Comparison of ENCODE assay signal across 25 cellular contexts in the genomic region with DNA sequence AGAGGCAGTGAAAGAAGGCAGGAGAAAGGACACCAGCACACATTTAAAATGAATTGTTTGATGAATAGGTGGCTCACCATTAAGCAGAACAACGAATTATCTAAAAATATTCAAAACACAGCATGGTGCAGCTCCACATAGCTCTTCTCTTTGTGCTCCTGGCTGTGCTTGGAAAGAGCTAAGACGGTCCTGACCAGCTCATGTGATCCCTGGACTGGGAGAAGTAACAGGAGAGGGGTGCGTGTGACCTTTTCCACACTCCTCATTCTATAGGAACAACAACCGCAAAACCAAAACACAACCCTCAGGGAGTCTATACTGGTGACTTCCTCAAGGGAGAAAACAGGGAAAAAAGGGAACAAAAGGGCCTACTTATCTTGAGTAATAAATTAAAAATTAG.
"Had no signal": no experiment of that assay in that cellular context is flagged by ENCODE, and none has a peak within 500 bp of the region (broad histone marks: within the 10 kb centered on the region; RNA-seq: fewer than 3 reads in every experiment).

No MANE protein-coding gene starts in this region.

- H3K27ac Mint-ChIP-seq: activated CD8-positive, alpha-beta T cell treated with anti-CD3 and anti-CD28 coated beads for 36 hours; activated naive CD4-positive, alpha-beta T cell treated with anti-CD3 and anti-CD28 coated beads, Interleukin-2, amount 50 U/mL, for 24 hours; activated naive CD8-positive, alpha-beta T cell treated with anti-CD3 and anti-CD28 coated beads, Interleukin-2, amount 50 U/mL, for 24 hours; activated T-helper 2 cell treated with anti-CD3 and anti-CD28 coated beads, Interferon-gamma antibody, Interleukin-2, Interleukin-4, amounts not matched to agents 10 μg/mL and 5 μg/mL and 100 μg/mL, durations not matched to agents 14 hours and 24 hours and 36 hours; dendritic cell treated with granulocyte-macrophage colony-stimulating factor and Interleukin-4, amounts not matched to agents 40 ng/mL and 50 ng/mL, for 4 days; natural killer cell treated with Interleukin-12 subunit alpha and Interleukin-12 subunit beta and Interleukin-15 and Interleukin-18, amount 100 ng/mL, for 72 hours had no signal

- DNase-seq: activated CD4-positive, alpha-beta T cell treated with anti-CD3 and anti-CD28 coated beads for 1 hour; activated CD4-positive, alpha-beta T cell treated with anti-CD3 and anti-CD28 coated beads, Interleukin-2, amount 50 U/mL, for 1 hour; activated CD8-positive, alpha-beta T cell treated with anti-CD3 and anti-CD28 coated beads for 36 hours; activated naive CD8-positive, alpha-beta T cell treated with anti-CD3 and anti-CD28 coated beads, Interleukin-2, amount 50 U/mL, for 24 hours; activated T-cell treated with anti-CD3 and anti-CD28 coated beads, Interleukin-2, amount 50 U/mL, for 48 hours; amygdala; central memory CD4-positive, alpha-beta T cell; foreskin keratinocyte; heart right ventricle; kidney glomerular epithelial cell; left lung; mucosa of descending colon; occipital lobe; spleen; stimulated activated naive CD4-positive, alpha-beta T cell; T-helper 9 cell had no signal

- H3K9me3 ChIP-seq: breast epithelium, esophagus muscularis mucosa, heart right ventricle, left lung, mucosa of descending colon, right atrium auricular region, spleen, tibial nerve had no signal

- H3K9me3 Mint-ChIP-seq: activated CD8-positive, alpha-beta T cell treated with anti-CD3 and anti-CD28 coated beads for 36 hours; activated naive CD4-positive, alpha-beta T cell treated with anti-CD3 and anti-CD28 coated beads, Interleukin-2, amount 50 U/mL, for 24 hours; activated naive CD8-positive, alpha-beta T cell treated with anti-CD3 and anti-CD28 coated beads, Interleukin-2, amount 50 U/mL, for 24 hours; activated T-helper 2 cell treated with anti-CD3 and anti-CD28 coated beads, Interferon-gamma antibody, Interleukin-2, Interleukin-4, amounts not matched to agents 10 μg/mL and 5 μg/mL and 100 μg/mL, durations not matched to agents 14 hours and 24 hours and 36 hours; natural killer cell treated with Interleukin-12 subunit alpha and Interleukin-12 subunit beta and Interleukin-15 and Interleukin-18, amount 100 ng/mL, for 72 hours had no signal

- H3K4me1 ChIP-seq: breast epithelium, esophagus muscularis mucosa, foreskin keratinocyte, heart right ventricle, left lung, right atrium auricular region, spleen, tibial nerve had no signal

- ATAC-seq: activated CD8-positive, alpha-beta T cell treated with anti-CD3 and anti-CD28 coated beads for 36 hours; activated naive CD8-positive, alpha-beta T cell treated with anti-CD3 and anti-CD28 coated beads, Interleukin-2, amount 50 U/mL, for 24 hours; foreskin keratinocyte; heart right ventricle; left lung; mucosa of descending colon; natural killer cell treated with Interleukin-12 subunit alpha and Interleukin-12 subunit beta and Interleukin-15 and Interleukin-18, amount 100 ng/mL, for 72 hours had no signal

- H3K36me3 ChIP-seq: breast epithelium, esophagus muscularis mucosa, heart right ventricle, left lung, right atrium auricular region, spleen, tibial nerve had no signal

- H3K36me3 Mint-ChIP-seq: activated naive CD4-positive, alpha-beta T cell treated with anti-CD3 and anti-CD28 coated beads, Interleukin-2, amount 50 U/mL, for 24 hours; natural killer cell treated with Interleukin-12 subunit alpha and Interleukin-12 subunit beta and Interleukin-15 and Interleukin-18, amount 100 ng/mL, for 72 hours had no signal

- H3K4me3 Mint-ChIP-seq: activated CD8-positive, alpha-beta T cell treated with anti-CD3 and anti-CD28 coated beads for 36 hours; activated naive CD4-positive, alpha-beta T cell treated with anti-CD3 and anti-CD28 coated beads, Interleukin-2, amount 50 U/mL, for 24 hours; activated naive CD8-positive, alpha-beta T cell treated with anti-CD3 and anti-CD28 coated beads, Interleukin-2, amount 50 U/mL, for 24 hours; dendritic cell treated with granulocyte-macrophage colony-stimulating factor and Interleukin-4, amounts not matched to agents 40 ng/mL and 50 ng/mL, for 4 days; natural killer cell treated with Interleukin-12 subunit alpha and Interleukin-12 subunit beta and Interleukin-15 and Interleukin-18, amount 100 ng/mL, for 72 hours had no signal

- H3K27ac ChIP-seq: breast epithelium, esophagus muscularis mucosa, foreskin keratinocyte, heart right ventricle, left lung, right atrium auricular region, spleen, tibial nerve had no signal

- H3K27me3 ChIP-seq: breast epithelium, esophagus muscularis mucosa, foreskin keratinocyte, heart right ventricle, left lung, right atrium auricular region, spleen, tibial nerve had no signal

- H3K4me3 ChIP-seq: breast epithelium, esophagus muscularis mucosa, heart right ventricle, left lung, lung, mucosa of descending colon, right atrium auricular region, spleen, tibial nerve had no signal

- H3K4me1 Mint-ChIP-seq: activated naive CD4-positive, alpha-beta T cell treated with anti-CD3 and anti-CD28 coated beads, Interleukin-2, amount 50 U/mL, for 24 hours; activated naive CD8-positive, alpha-beta T cell treated with anti-CD3 and anti-CD28 coated beads, Interleukin-2, amount 50 U/mL, for 24 hours had no signal
